1 cellular context compared by ENCODE assay signal in the genomic region with DNA sequence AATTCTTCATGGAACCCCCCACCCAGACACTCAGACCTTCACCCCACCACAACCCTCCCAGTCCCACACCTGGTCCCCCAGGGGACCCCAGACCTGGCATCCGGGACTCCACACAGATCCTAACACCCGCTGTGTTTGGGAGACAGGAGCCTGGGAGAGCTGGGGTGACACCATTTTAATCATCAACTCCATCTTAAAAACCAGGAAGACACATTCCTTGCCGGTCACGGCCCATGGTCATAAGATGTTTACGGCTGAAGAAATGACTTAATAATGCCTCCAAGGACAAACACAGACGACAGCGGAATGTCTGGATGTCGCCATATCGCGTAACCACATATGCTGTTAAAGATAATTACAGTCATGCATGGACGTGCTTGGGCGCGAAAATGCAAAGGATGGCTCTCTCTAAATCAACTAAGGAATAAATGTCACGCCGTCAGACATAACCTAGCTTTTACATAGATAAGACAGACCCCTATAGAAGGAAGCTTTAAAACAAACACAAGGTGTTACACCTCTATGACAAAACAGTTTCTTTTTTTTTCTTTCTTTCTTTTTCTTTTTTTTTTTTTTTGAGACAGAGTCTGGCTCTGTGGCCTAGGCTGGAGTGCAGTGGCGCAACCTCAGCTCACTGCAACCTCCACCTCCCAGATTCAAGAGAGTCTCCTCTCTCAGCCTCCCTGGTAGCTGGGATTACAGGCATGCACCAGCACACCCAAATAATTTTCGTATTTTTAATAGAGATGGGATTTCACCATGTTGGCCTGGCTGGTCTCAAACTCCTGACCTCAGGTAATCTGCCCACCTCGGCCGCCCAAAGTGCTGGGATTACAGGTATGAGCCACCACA.
TF ChIP-seq lines count a peak whose summit lies in the region.

No MANE protein-coding gene starts in this region.

TF ChIP-seq in HEK293, 187 proteins besides CTCF, POLR2A, EP300 and RAD21 (continued from another document):
- TF ChIP-seq ZNF600 (tag by site-specific recombination; IDR thresholded peaks at IDR 0.05) (0 out of 2 replicates have a peak, but pooled peaks have one; percentile 33), GLIS1 (tag by site-specific recombination; IDR thresholded peaks at IDR 0.05) (peak; percentile 90), HOXD13 (CRISPR knock-in tag; IDR thresholded peaks at IDR 0.05; ENCODE audit: borderline replicate concordance) (0 out of 2 replicates have a peak, but pooled peaks have one; percentile 25), ZBTB20 (tag by site-specific recombination; IDR thresholded peaks at IDR 0.05) (peak; percentile 47; the same call in 1 of the 2 replicates), ZNF335 (tag by site-specific recombination; conservative IDR thresholded peaks at IDR 0.05) (peak; percentile 14), ZFHX2 (tag by site-specific recombination; conservative IDR thresholded peaks at IDR 0.05) (no peak), ZNF561 (tag by site-specific recombination; IDR thresholded peaks at IDR 0.05; ENCODE audit: borderline replicate concordance) (0 out of 2 replicates have a peak, but pooled peaks have one; percentile 53), ZNF518A (tag by site-specific recombination; conservative IDR thresholded peaks at IDR 0.05; ENCODE audit: low read depth) (0 out of 2 replicates have a peak, but pooled peaks have one; percentile 17), ZFP41 (tag by site-specific recombination; IDR thresholded peaks at IDR 0.05; ENCODE audit: borderline replicate concordance) (no peak), ZNF292 (tag by site-specific recombination; IDR thresholded peaks at IDR 0.05; ENCODE audit: borderline replicate concordance, low read depth) (no peak), ZBTB1 (tag by site-specific recombination; IDR thresholded peaks at IDR 0.05) (peak; percentile 41; the same call in 1 of the 2 replicates), PRDM6 (tag by site-specific recombination; IDR thresholded peaks at IDR 0.05) (peak; percentile 40; the same call in 1 of the 2 replicates), ZNF423 (tag by site-specific recombination; IDR thresholded peaks at IDR 0.05) (peak; percentile 33; the same call in 1 of the 2 replicates), ZNF629 (tag by site-specific recombination; IDR thresholded peaks at IDR 0.05) (peak; percentile 65)
- TF ChIP-seq, protein P1, sequence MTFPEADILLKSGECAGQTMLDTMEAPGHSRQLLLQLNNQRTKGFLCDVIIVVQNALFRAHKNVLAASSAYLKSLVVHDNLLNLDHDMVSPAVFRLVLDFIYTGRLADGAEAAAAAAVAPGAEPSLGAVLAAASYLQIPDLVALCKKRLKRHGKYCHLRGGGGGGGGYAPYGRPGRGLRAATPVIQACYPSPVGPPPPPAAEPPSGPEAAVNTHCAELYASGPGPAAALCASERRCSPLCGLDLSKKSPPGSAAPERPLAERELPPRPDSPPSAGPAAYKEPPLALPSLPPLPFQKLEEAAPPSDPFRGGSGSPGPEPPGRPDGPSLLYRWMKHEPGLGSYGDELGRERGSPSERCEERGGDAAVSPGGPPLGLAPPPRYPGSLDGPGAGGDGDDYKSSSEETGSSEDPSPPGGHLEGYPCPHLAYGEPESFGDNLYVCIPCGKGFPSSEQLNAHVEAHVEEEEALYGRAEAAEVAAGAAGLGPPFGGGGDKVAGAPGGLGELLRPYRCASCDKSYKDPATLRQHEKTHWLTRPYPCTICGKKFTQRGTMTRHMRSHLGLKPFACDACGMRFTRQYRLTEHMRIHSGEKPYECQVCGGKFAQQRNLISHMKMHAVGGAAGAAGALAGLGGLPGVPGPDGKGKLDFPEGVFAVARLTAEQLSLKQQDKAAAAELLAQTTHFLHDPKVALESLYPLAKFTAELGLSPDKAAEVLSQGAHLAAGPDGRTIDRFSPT (tag by site-specific recombination; IDR thresholded peaks at IDR 0.05): peak; percentile 48; the same call in 1 of the 2 replicates
TF ChIP-seq in HEK293: peak in this region for 24.
